In the genomic region with DNA sequence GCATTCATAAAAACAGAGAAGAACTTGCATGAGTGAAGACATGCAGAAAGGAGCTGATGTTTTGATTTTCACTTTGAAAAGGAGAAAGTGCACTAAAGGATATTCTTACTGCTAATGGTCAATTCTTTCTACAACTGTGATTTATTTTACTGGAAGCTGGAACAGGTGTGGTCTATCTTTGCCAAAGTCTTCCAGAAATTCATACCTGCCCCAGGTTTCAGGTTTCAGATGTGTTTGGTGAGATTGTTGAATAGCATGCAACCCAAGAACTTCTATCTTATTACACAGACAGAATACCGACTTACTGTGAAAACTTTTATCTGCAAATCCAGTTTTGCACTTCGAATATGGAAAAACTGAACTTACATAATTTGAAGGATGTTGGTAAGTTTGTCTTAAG, we compare ENCODE assay signal across 27 cellular contexts.
"Had no signal": no experiment of that assay in that cellular context is flagged by ENCODE, and none has a peak within 500 bp of the region (broad histone marks: within the 10 kb centered on the region; RNA-seq: fewer than 3 reads in every experiment).

No MANE protein-coding gene starts in this region.

- H3K27ac ChIP-seq: adrenal gland, cardiac muscle cell, colonic mucosa, epithelial cell of prostate, esophagus squamous epithelium, parathyroid adenoma, psoas muscle, suprapubic skin, tibial nerve had no signal

- H3K9me3 ChIP-seq: adrenal gland, body of pancreas, colonic mucosa, esophagus squamous epithelium, psoas muscle, suprapubic skin, tibial nerve had no signal

- ATAC-seq: body of pancreas; left ventricle myocardium superior; naive thymus-derived CD4-positive, alpha-beta T cell; stimulated activated naive B cell treated with anti-CD40 and anti-IgM and Interleukin-4, amounts not matched to agents 10 μg/mL and 1 μg/mL and 100 μg/mL, for 72 hours had no signal

- H3K4me3 ChIP-seq: adrenal gland, body of pancreas, cardiac muscle cell, colonic mucosa, esophagus squamous epithelium, suprapubic skin, tibial nerve had no signal

- H3K36me3 ChIP-seq: adrenal gland, cardiac muscle cell, colonic mucosa, esophagus squamous epithelium, suprapubic skin, tibial nerve had no signal

- H3K4me1 ChIP-seq: body of pancreas, colonic mucosa, parathyroid adenoma had no signal

- H3K27me3 ChIP-seq: adrenal gland, body of pancreas, cardiac muscle cell, colonic mucosa, esophagus squamous epithelium, suprapubic skin, tibial nerve had no signal

- DNase-seq: activated CD4-positive, alpha-beta T cell treated with anti-CD3 and anti-CD28 coated beads for 4 hours; activated CD4-positive, alpha-beta T cell treated with anti-CD3 and anti-CD28 coated beads, Interleukin-2, amount 50 U/mL, for 4 hours; activated CD8-positive, alpha-beta memory T cell treated with anti-CD3 and anti-CD28 coated beads for 24 hours; activated effector memory CD4-positive, alpha-beta T cell treated with anti-CD3 and anti-CD28 coated beads, Interleukin-2, amount 50 U/mL, for 16 hours; activated naive CD4-positive, alpha-beta T cell treated with anti-CD3 and anti-CD28 coated beads for 36 hours; activated naive CD8-positive, alpha-beta T cell treated with anti-CD3 and anti-CD28 coated beads for 36 hours; adrenal gland; aorta; body of pancreas; cerebellar nuclear complex; colonic mucosa; effector CD8-positive, alpha-beta T cell; esophagus squamous epithelium; foreskin melanocyte; left ventricle myocardium superior; mammary epithelial cell; naive thymus-derived CD4-positive, alpha-beta T cell; occipital lobe; psoas muscle; stimulated activated CD4-positive, alpha-beta T cell treated with anti-CD3 and anti-CD28 coated beads, Interleukin-15, amount 100 ng/mL, for 24 hours; stimulated activated CD4-positive, alpha-beta T cell treated with anti-CD3 and anti-CD28 coated beads, Interleukin-2, amount 100 ng/mL, for 24 hours; stimulated activated naive B cell treated with anti-CD40 and anti-IgM and Interleukin-4, amounts not matched to agents 10 μg/mL and 1 μg/mL and 100 μg/mL, for 72 hours had no signal
